Comparison of ENCODE assay signal across 25 cellular contexts in the genomic region with DNA sequence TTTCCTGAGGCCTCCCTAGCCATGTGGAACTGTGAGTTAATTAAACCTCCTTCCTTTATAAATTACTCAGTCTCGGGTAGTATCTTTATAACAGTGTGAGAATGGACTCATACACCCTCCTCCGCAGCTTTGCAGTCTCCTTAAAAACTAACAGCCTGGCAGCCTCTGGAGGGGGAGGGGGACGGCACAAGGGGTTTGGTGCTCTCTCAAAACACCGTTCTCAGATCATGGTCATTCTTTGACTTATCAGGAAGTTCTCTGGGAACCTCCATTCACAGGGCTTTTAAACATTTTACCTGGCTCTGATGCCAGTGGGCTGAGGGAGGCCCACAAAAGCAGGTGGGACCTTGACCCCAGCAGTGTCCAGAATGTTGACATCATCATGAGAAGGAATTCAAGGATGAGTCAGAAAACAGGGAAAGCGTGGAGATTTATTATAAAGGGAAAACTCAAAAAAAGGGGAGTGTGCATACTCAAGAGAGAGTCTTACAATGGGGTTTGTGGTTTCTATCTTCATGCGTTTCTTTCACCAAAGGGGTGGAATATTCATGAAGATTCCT. TPM values are rescaled to one million over a fixed set of nuclear protein-coding genes. Genes with fewer than 3 reads are reported as not detected.
"Had no signal": no experiment of that assay in that cellular context is flagged by ENCODE, and none has a peak within 500 bp of the region (broad histone marks: within the 10 kb centered on the region; RNA-seq: fewer than 3 reads in every experiment).

No MANE protein-coding gene starts in this region.

- H3K27ac ChIP-seq: cardiac muscle cell, left lung, spleen, thyroid gland had no signal

- H3K36me3 Mint-ChIP-seq: activated naive CD8-positive, alpha-beta T cell treated with anti-CD3 and anti-CD28 coated beads, Interleukin-2, amount 10 ng/mL, durations not matched to agents 7 days and 5 days; stimulated activated naive B cell treated with anti-CD40 and anti-IgM and Interleukin-4, amounts not matched to agents 10 μg/mL and 1 μg/mL and 100 μg/mL, for 72 hours; T-cell had no signal

- H3K4me3 Mint-ChIP-seq: activated CD4-positive, alpha-beta T cell treated with anti-CD3 and anti-CD28 coated beads, Interleukin-2, amount 10 ng/mL, durations not matched to agents 7 days and 5 days; activated CD8-positive, alpha-beta T cell treated with anti-CD3 and anti-CD28 coated beads, Interleukin-2, amount 10 ng/mL, durations not matched to agents 7 days and 5 days; activated naive CD8-positive, alpha-beta T cell treated with anti-CD3 and anti-CD28 coated beads, Interleukin-2, amount 10 ng/mL, durations not matched to agents 7 days and 5 days; activated T-cell treated with anti-CD3 and anti-CD28 coated beads, Interleukin-2, amount 50 U/mL, for 24 hours; effector memory CD8-positive, alpha-beta T cell; nephron progenitor cell; stimulated activated naive B cell treated with anti-CD40 and anti-IgM and Interleukin-4, amounts not matched to agents 10 μg/mL and 1 μg/mL and 100 μg/mL, for 72 hours; T-cell had no signal

- H3K27me3 ChIP-seq: cardiac muscle cell, thyroid gland had no signal

- DNase-seq: activated CD4-positive, alpha-beta T cell treated with anti-CD3 and anti-CD28 coated beads, Interleukin-2, amount 10 ng/mL, durations not matched to agents 7 days and 5 days; activated CD8-positive, alpha-beta T cell treated with anti-CD3 and anti-CD28 coated beads, Interleukin-2, amount 10 ng/mL, durations not matched to agents 7 days and 5 days; activated naive CD4-positive, alpha-beta T cell treated with Interleukin-2 at 50 U/mL for 16 hours; activated naive CD8-positive, alpha-beta T cell treated with anti-CD3 and anti-CD28 coated beads, Interleukin-2, amount 10 ng/mL, durations not matched to agents 7 days and 5 days; activated T-cell treated with anti-CD3 and anti-CD28 coated beads, Interleukin-2, amount 50 U/mL, for 24 hours; amygdala; dermis blood vessel endothelial cell; effector memory CD8-positive, alpha-beta T cell; foreskin fibroblast; hippocampal formation; left lung; midbrain; nephron progenitor cell; nucleus accumbens; retina; spleen; stimulated activated CD4-positive, alpha-beta T cell treated with anti-CD3 and anti-CD28 coated beads, Interleukin-4, amount 100 ng/mL, for 4 hours; stimulated activated naive B cell treated with anti-CD40 and anti-IgM and Interleukin-4, amounts not matched to agents 10 μg/mL and 1 μg/mL and 100 μg/mL, for 72 hours; T-cell; thyroid gland had no signal

- H3K4me1 ChIP-seq: left lung, spleen had no signal

- ATAC-seq: activated CD8-positive, alpha-beta T cell treated with anti-CD3 and anti-CD28 coated beads, Interleukin-2, amount 10 ng/mL, durations not matched to agents 7 days and 5 days; effector memory CD8-positive, alpha-beta T cell; left lung; stimulated activated naive B cell treated with anti-CD40 and anti-IgM and Interleukin-4, amounts not matched to agents 10 μg/mL and 1 μg/mL and 100 μg/mL, for 72 hours; T-cell had no signal

- H3K9me3 Mint-ChIP-seq: activated CD4-positive, alpha-beta T cell treated with anti-CD3 and anti-CD28 coated beads, Interleukin-2, amount 10 ng/mL, durations not matched to agents 7 days and 5 days; activated naive CD8-positive, alpha-beta T cell treated with anti-CD3 and anti-CD28 coated beads, Interleukin-2, amount 10 ng/mL, durations not matched to agents 7 days and 5 days; activated T-cell treated with anti-CD3 and anti-CD28 coated beads, Interleukin-2, amount 50 U/mL, for 24 hours; activated T-helper 2 cell treated with anti-CD3 and anti-CD28 coated beads, Interferon-gamma antibody, Interleukin-2, Interleukin-4, amounts not matched to agents 10 μg/mL and 5 μg/mL and 100 μg/mL, durations not matched to agents 14 hours and 24 hours and 36 hours; effector memory CD8-positive, alpha-beta T cell; T-cell had no signal

- H3K4me3 ChIP-seq: cardiac muscle cell, left lung, spleen, thyroid gland had no signal

- H3K4me1 Mint-ChIP-seq: activated CD4-positive, alpha-beta T cell treated with anti-CD3 and anti-CD28 coated beads, Interleukin-2, amount 10 ng/mL, durations not matched to agents 7 days and 5 days; activated naive CD8-positive, alpha-beta T cell treated with anti-CD3 and anti-CD28 coated beads, Interleukin-2, amount 10 ng/mL, durations not matched to agents 7 days and 5 days; stimulated activated naive B cell treated with anti-CD40 and anti-IgM and Interleukin-4, amounts not matched to agents 10 μg/mL and 1 μg/mL and 100 μg/mL, for 72 hours; T-cell had no signal

- H3K36me3 ChIP-seq: cardiac muscle cell, left lung, spleen, thyroid gland had no signal

- H3K27ac Mint-ChIP-seq: activated CD4-positive, alpha-beta T cell treated with anti-CD3 and anti-CD28 coated beads, Interleukin-2, amount 10 ng/mL, durations not matched to agents 7 days and 5 days; activated CD8-positive, alpha-beta T cell treated with anti-CD3 and anti-CD28 coated beads, Interleukin-2, amount 10 ng/mL, durations not matched to agents 7 days and 5 days; activated naive CD8-positive, alpha-beta T cell treated with anti-CD3 and anti-CD28 coated beads, Interleukin-2, amount 10 ng/mL, durations not matched to agents 7 days and 5 days; activated T-cell treated with anti-CD3 and anti-CD28 coated beads, Interleukin-2, amount 50 U/mL, for 24 hours; activated T-helper 2 cell treated with anti-CD3 and anti-CD28 coated beads, Interferon-gamma antibody, Interleukin-2, Interleukin-4, amounts not matched to agents 10 μg/mL and 5 μg/mL and 100 μg/mL, durations not matched to agents 14 hours and 24 hours and 36 hours; effector memory CD8-positive, alpha-beta T cell; nephron progenitor cell; stimulated activated naive B cell treated with anti-CD40 and anti-IgM and Interleukin-4, amounts not matched to agents 10 μg/mL and 1 μg/mL and 100 μg/mL, for 72 hours; T-cell had no signal

- H3K9me3 ChIP-seq: left lung, spleen, thyroid gland had no signal

RNA-seq across cellular contexts. Expression of a gene that starts 43.9 kb away (rescaled TPM):
- total RNA-seq: activated CD4-positive, alpha-beta T cell treated with anti-CD3 and anti-CD28 coated beads, Interleukin-2, amount 10 ng/mL, durations not matched to agents 7 days and 5 days; activated CD8-positive, alpha-beta T cell treated with anti-CD3 and anti-CD28 coated beads, Interleukin-2, amount 10 ng/mL, durations not matched to agents 7 days and 5 days; activated naive CD8-positive, alpha-beta T cell treated with anti-CD3 and anti-CD28 coated beads, Interleukin-2, amount 10 ng/mL, durations not matched to agents 7 days and 5 days; activated T-helper 2 cell treated with anti-CD3 and anti-CD28 coated beads, Interferon-gamma antibody, Interleukin-2, Interleukin-4, amounts not matched to agents 10 μg/mL and 5 μg/mL and 100 μg/mL, durations not matched to agents 14 hours and 24 hours and 36 hours; dermis blood vessel endothelial cell; glomerular endothelial cell; left lung; lung microvascular endothelial cell; spleen; thyroid gland had no signal
- polyA plus RNA-seq: cardiac muscle cell, spleen, urinary bladder had no signal
